In genomic region chr16:31694461-31694860, GRCh38 we compare ENCODE assay signal across 2 cellular contexts.
TF ChIP-seq lines count a peak whose summit lies in the region.

No MANE protein-coding gene starts in this region.

TF ChIP-seq in HepG2, 621 proteins besides CTCF, POLR2A, EP300 and RAD21 (continues in another document):
- TF ChIP-seq SUZ12 (IDR thresholded peaks at IDR 0.05; ENCODE audit: low read depth, low read length) (no peak), ZFP37 (CRISPR knock-in tag; IDR thresholded peaks at IDR 0.05; ENCODE audit: borderline replicate concordance) (no peak), ZMYM3 (CRISPR knock-in tag; IDR thresholded peaks at IDR 0.05) (no peak), ZNF570 (CRISPR knock-in tag; IDR thresholded peaks at IDR 0.05; ENCODE audit: borderline replicate concordance) (no peak), ZNF646 (CRISPR knock-in tag; IDR thresholded peaks at IDR 0.05) (peak; percentile 68; the same call in 1 of the 2 replicates), THAP9 (CRISPR knock-in tag; IDR thresholded peaks at IDR 0.05; ENCODE audit: borderline replicate concordance) (no peak), FOXA1 (IDR thresholded peaks at IDR 0.05) (0 out of 2 replicates have a peak, but pooled peaks have one; percentile 27), FOXA1 (CRISPR knock-in tag; IDR thresholded peaks at IDR 0.05) (no peak), ZFP41 (CRISPR knock-in tag; IDR thresholded peaks at IDR 0.05; ENCODE audit: borderline replicate concordance) (no peak), MAFK (conservative IDR thresholded peaks at IDR 0.05 in 1 of 2, IDR thresholded peaks at IDR 0.05 in 1 of 2; ENCODE audit: low read length in 2 of 2) (no peak), ZNF44 (CRISPR knock-in tag; IDR thresholded peaks at IDR 0.05) (no peak), ZNF563 (CRISPR knock-in tag; IDR thresholded peaks at IDR 0.05) (no peak), ZNF558 (CRISPR knock-in tag; IDR thresholded peaks at IDR 0.05; ENCODE audit: borderline replicate concordance) (no peak), ZNF354B (CRISPR knock-in tag; IDR thresholded peaks at IDR 0.05) (no peak), AGO2 (optimal IDR thresholded peaks at IDR 0.05; ENCODE audit: low read depth, low read length) (no peak), MXD4 (CRISPR knock-in tag; IDR thresholded peaks at IDR 0.05) (no peak), USF2 (IDR thresholded peaks at IDR 0.05; ENCODE audit: low read depth, low read length) (no peak), USF2 (CRISPR knock-in tag; IDR thresholded peaks at IDR 0.05; ENCODE audit: borderline replicate concordance) (no peak), ZNF614 (CRISPR knock-in tag; IDR thresholded peaks at IDR 0.05; ENCODE audit: borderline replicate concordance) (no peak), TOE1 (CRISPR knock-in tag; IDR thresholded peaks at IDR 0.05) (no peak)

TF ChIP-seq in K562, 482 proteins besides CTCF, POLR2A, EP300 and RAD21:
- no peak for TF ChIP-seq FIP1L1 (IDR thresholded peaks at IDR 0.05; ENCODE audit: low read depth, low read length, poor library complexity, severe bottlenecking)
- TF ChIP-seq SIN3A (IDR thresholded peaks at IDR 0.05; ENCODE audit: borderline replicate concordance in 2 of 2, control insufficient read depth in 1 of 2, low read depth in 2 of 2, low read length in 2 of 2), result no peak
- TF ChIP-seq WHSC1 (IDR thresholded peaks at IDR 0.05; ENCODE audit: low read length), result no peak
- no peak for TF ChIP-seq PHF8 (IDR thresholded peaks at IDR 0.05; ENCODE audit: borderline replicate concordance, low read length)
- no peak for TF ChIP-seq EHMT2 (IDR thresholded peaks at IDR 0.05)
